ENCODE assay signal across 9 cellular contexts in the genomic region with DNA sequence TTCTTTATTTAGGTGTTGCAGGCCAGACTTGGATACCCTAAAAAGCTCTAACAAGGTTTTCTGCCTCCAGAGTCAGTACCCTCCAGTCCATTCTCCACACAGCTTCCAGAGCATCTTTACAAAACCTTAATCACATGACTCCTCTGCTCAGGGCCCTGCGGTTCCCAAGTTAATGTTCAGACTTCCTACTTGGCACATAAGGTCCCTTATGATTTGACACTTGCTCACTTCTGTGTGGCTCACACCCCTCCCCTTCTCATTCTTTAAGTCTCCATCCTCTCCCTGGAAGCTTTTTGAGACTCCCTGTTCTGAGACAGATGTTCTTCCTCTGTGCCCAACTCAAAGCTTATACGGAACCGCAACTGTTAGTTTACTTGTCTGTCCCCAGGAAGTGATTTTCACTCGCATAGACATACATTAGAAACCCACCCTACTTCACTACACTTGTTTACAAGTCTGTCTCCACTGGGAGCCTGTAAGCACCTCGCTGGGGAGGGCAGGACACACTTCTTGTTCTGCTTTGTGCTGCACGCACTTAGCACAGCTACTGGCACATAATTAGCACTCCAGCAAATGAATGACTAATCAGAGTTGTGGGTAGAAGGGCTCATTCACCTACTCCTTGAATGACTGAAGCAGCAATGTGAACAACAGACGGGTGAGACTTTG.
DNase-seq lines count a peak whose midpoint lies in the region; ATAC-seq and TF ChIP-seq lines count a peak whose summit lies in the region.
"Had no signal": no experiment of that assay in that cellular context is flagged by ENCODE, and none has a peak within 500 bp of the region (broad histone marks: within the 10 kb centered on the region; RNA-seq: fewer than 3 reads in every experiment).

No MANE protein-coding gene starts in this region.

- H3K36me3 Mint-ChIP-seq in nephron progenitor cell (ENCODE audit: low read depth) (no peaks in the 10 kb centered on the region), glutamatergic neuron (ENCODE audit: unreplicated experiment) (no peaks in the 10 kb centered on the region)

- H3K27me3 Mint-ChIP-seq in nephron progenitor cell (ENCODE audit: low read depth, poor library complexity) (peaks cover 16% of the 10 kb centered on the region), glutamatergic neuron (ENCODE audit: unreplicated experiment) (no peaks in the 10 kb centered on the region)

- H3K4me3 Mint-ChIP-seq in nephron progenitor cell (no peak overlapping the region), glutamatergic neuron (ENCODE audit: unreplicated experiment) (no peak overlapping the region)

- H3K27ac Mint-ChIP-seq in nephron progenitor cell = no peak overlapping the region
- H3K27ac Mint-ChIP-seq in glutamatergic neuron (ENCODE audit: unreplicated experiment) = no peak overlapping the region

- no peak for TF ChIP-seq CTCF in nephron progenitor cell (IDR thresholded peaks at IDR 0.05)
- TF ChIP-seq CTCF in glutamatergic neuron (IDR thresholded peaks at IDR 0.05; ENCODE audit: partially characterized antibody, unreplicated experiment) = no peak

- peak; percentile 67 for ATAC-seq in GM18867 (IDR thresholded peaks at IDR 0.05; ENCODE audit: unreplicated experiment)
- ATAC-seq in GM21423 (IDR thresholded peaks at IDR 0.05; ENCODE audit: unreplicated experiment) = peak; percentile 82
- ATAC-seq in HG03469 (IDR thresholded peaks at IDR 0.05; ENCODE audit: unreplicated experiment) = peak; percentile 71
- ATAC-seq in HG03095 (IDR thresholded peaks at IDR 0.05; ENCODE audit: unreplicated experiment) = no peak

- peaks cover 6% of the 10 kb centered on the region for H3K4me1 Mint-ChIP-seq in nephron progenitor cell
- H3K4me1 Mint-ChIP-seq in glutamatergic neuron (ENCODE audit: low read depth, unreplicated experiment) = peaks cover 34% of the 10 kb centered on the region

- DNase-seq in astrocyte of the hippocampus (ENCODE audit: low read depth, low spot score) (peak; percentile 64), NCI-H1694 (lab: John Stamatoyannopoulos, UW) (no peak), nephron progenitor cell (no peak), glutamatergic neuron (no peak)
- DNase-seq: kidney glomerular epithelial cell had no signal

- H3K9me3 Mint-ChIP-seq in nephron progenitor cell (no peaks in the 10 kb centered on the region), glutamatergic neuron (ENCODE audit: unreplicated experiment) (no peaks in the 10 kb centered on the region)
